ENCODE assay signal across 8 cellular contexts in genomic region chr19:49443366-49444099, GRCh38. TPM values are rescaled to one million over a fixed set of nuclear protein-coding genes. Genes with fewer than 3 reads are reported as not detected.
A peak's percentile ranks its signal among the peaks of the same experiment; 100 is the strongest.
DNase-seq lines count a peak whose midpoint lies in the region; ATAC-seq, FAIRE-seq and TF ChIP-seq lines count a peak whose summit lies in the region.

No MANE protein-coding gene starts in this region.

- H3K9me3 ChIP-seq in breast epithelium (no peaks in the 10 kb centered on the region), small intestine (ENCODE audit: control insufficient read depth, low read depth) (no peaks in the 10 kb centered on the region)

- H3K36me3 ChIP-seq in breast epithelium (no peaks in the 10 kb centered on the region), small intestine (ENCODE audit: control insufficient read depth in 2 of 2, insufficient read depth in 2 of 2, low read length in 2 of 2) (peaks cover 0 to 4% of the 10 kb centered on the region in 2 donors)

- no peak for FAIRE-seq in small intestine (lab: Jason Lieb, UNC)

- WGBS in small intestine, 3 donors = 0 to 1% (median 1%) methylated on average over 36 to 47 of the region's 47 CpGs

- peak; percentile 99 for TF ChIP-seq CTCF in VCaP (conservative IDR thresholded peaks at IDR 0.05)
- TF ChIP-seq CTCF in breast epithelium (IDR thresholded peaks at IDR 0.05) = peak; percentile 81 to 93 (median 93)

- DNase-seq in AG08395 (ENCODE audit: low spot score) (peak; percentile 91), NCI-H2196 (lab: John Stamatoyannopoulos, UW; ENCODE audit: unreplicated experiment) (peak; percentile 100), breast epithelium (ENCODE audit: low spot score in 2 of 2) (peak; percentile 93 to 94), iPS-NIHi7 (ENCODE audit: extremely low spot score) (peak; percentile 79), small intestine (peak; percentile 94)

- TF ChIP-seq POLR2A in breast epithelium (IDR thresholded peaks at IDR 0.05) = no peak

- peak; percentile 78 for ATAC-seq in GM18873 (IDR thresholded peaks at IDR 0.05; ENCODE audit: low FRiP score, unreplicated experiment)
- ATAC-seq in HG03159 (IDR thresholded peaks at IDR 0.05; ENCODE audit: unreplicated experiment) = peak; percentile 74

- H3K27ac ChIP-seq in VCaP = peak overlapping the region; percentile 78
- peak overlapping the region; percentile 80 to 81 for H3K27ac ChIP-seq in breast epithelium
- peak overlapping the region; percentile 18 to 65 for H3K27ac ChIP-seq in small intestine (ENCODE audit: low read depth in 1 of 2, low read length in 1 of 2)

- H3K27me3 ChIP-seq in breast epithelium (peaks cover 0 to 18% of the 10 kb centered on the region in 2 donors), small intestine (ENCODE audit: control insufficient read depth in 2 of 2, insufficient read depth in 2 of 2, low read length in 2 of 2) (peaks cover 3 to 16% of the 10 kb centered on the region in 2 donors)

- H3K4me3 ChIP-seq in breast epithelium = peak overlapping the region; percentile 62 to 91 (median 69)
- H3K4me3 ChIP-seq in small intestine (ENCODE audit: low read depth in 1 of 2, low read length in 2 of 2) = peak overlapping the region; percentile 33 to 68

- intact Hi-C loops in breast epithelium (cut with DNase I; ENCODE audit: low total_unique reads) = no loop called here

- H3K4me1 ChIP-seq in breast epithelium = peaks cover 0 to 4% of the 10 kb centered on the region in 2 donors
- no peaks in the 10 kb centered on the region for H3K4me1 ChIP-seq in small intestine (ENCODE audit: control insufficient read depth in 2 of 2, insufficient read depth in 1 of 2, low read depth in 1 of 2, low read length in 1 of 2)

RNA-seq across cellular contexts. Expression of gene SLC17A7, which starts 2.2 kb away (rescaled TPM):
- total RNA-seq in breast epithelium = 1 to 10 TPM in 1 of 3 donors, under 1 TPM in 2; 0.44 to 4.3 (median 0.98) TPM
- 1 to 10 TPM in 1 of 3 donors, under 1 TPM in 2; 0.22 to 1.1 (median 0.27) TPM for polyA plus RNA-seq in small intestine

RNA-seq across cellular contexts. Expression of gene PIH1D1, which starts 8.1 kb away (rescaled TPM):
- 100 to 1,000 TPM in 2 of 3 donors, 10 to 100 TPM in 1; 94.4 to 121 (median 106) TPM for total RNA-seq in breast epithelium
- 100 to 1,000 TPM in 1 of 3 donors, 10 to 100 TPM in 2; 87.7 to 115 (median 91.6) TPM for polyA plus RNA-seq in small intestine

RNA-seq across cellular contexts. Expression of gene ALDH16A1, which starts 9.5 kb away (rescaled TPM):
- 10 to 100 TPM; 20.6 to 34.4 (median 32.2) TPM for total RNA-seq in breast epithelium
- polyA plus RNA-seq in small intestine = 100 to 1,000 TPM in 2 of 3 donors, 10 to 100 TPM in 1; 59.4 to 130 (median 108) TPM

RNA-seq across cellular contexts. Expression of gene GFY, which starts 18.3 kb away (rescaled TPM):
- total RNA-seq in breast epithelium = not detected
- polyA plus RNA-seq in small intestine = not detected

RNA-seq across cellular contexts. Expression of gene PTH2, which starts 20.3 kb away (rescaled TPM):
- not detected for total RNA-seq in breast epithelium
- not detected for polyA plus RNA-seq in small intestine

Comparison
In these comparisons a context has a peak if more than half of its experiments do, and no peak if none do; other contexts are left out.
1. Peak in every context shown above with its lines: DNase-seq, ATAC-seq, H3K4me3 ChIP-seq and H3K27ac ChIP-seq.